ENCODE assay signal across 8 cellular contexts in genomic region chr16:88784074-88784855, GRCh38. TPM values are rescaled to one million over a fixed set of nuclear protein-coding genes. Genes with fewer than 3 reads are reported as not detected.
A peak's percentile ranks its signal among the peaks of the same experiment; 100 is the strongest.
DNase-seq lines count a peak whose midpoint lies in the region; ATAC-seq and TF ChIP-seq lines count a peak whose summit lies in the region.

No MANE protein-coding gene starts in this region.

- H4K20me1 ChIP-seq in hepatocyte (ENCODE audit: insufficient read depth, poor library complexity, severe bottlenecking): peaks cover 15% of the 10 kb centered on the region

- POLR2A ChIA-PET in BJ (lab: Charles Lee) (interaction anchor here (0.7 kb wide), 1 partner anchor 122 kb away, joined by 6 read pairs; no protein-coding TSS in a partner anchor), Panc1 (lab: Charles Lee) (no interaction called here)

- peaks cover 49% of the 10 kb centered on the region for H3K79me2 ChIP-seq in hepatocyte

- BruUV-seq in Panc1 (replicated peaks; lab: Mats Ljungman, UMichigan): no TSS peak

- no peaks in the 10 kb centered on the region for H3K27me3 ChIP-seq in BJ (ENCODE audit: control insufficient read depth, insufficient read depth, low read length)
- H3K27me3 ChIP-seq in Panc1 (ENCODE audit: control insufficient read depth, insufficient read depth, low read length): no peaks in the 10 kb centered on the region
- H3K27me3 ChIP-seq in hepatocyte: no peaks in the 10 kb centered on the region

- 13% methylated on average over 10 of the region's 74 CpGs for WGBS in hepatocyte (ENCODE audit: low lambda C conversion rate, missing lambda C conversion rate)

- peak overlapping the region; percentile 66 for H2AFZ ChIP-seq in hepatocyte

- intact Hi-C loops in Panc1 (cut with micrococcal nuclease; ENCODE audit: unreplicated experiment) (loop anchor here (10.0 kb wide), 1 partner anchor 49 kb away; no protein-coding TSS in a partner anchor), sciatic nerve (cut with DNase I) (loop anchor here (2.0 kb wide), 1 partner anchor 41 kb away; no protein-coding TSS in a partner anchor)

- no peaks in the 10 kb centered on the region for H3K9me2 ChIP-seq in hepatocyte (replicated peaks; ENCODE audit: insufficient read depth)

- H3K4me3 ChIP-seq in BJ (ENCODE audit: low read depth, low read length) (peak overlapping the region; percentile 62), Panc1 (ENCODE audit: low read depth in 2 of 2, low read length in 2 of 2) (peak overlapping the region; percentile 61 to 69), hepatocyte (peak overlapping the region; percentile 93)

- CTCF ChIA-PET in BJ (lab: Yijun Ruan, JAX) (interaction anchor here (0.6 to 8.2 kb wide), 11 partner anchors 9 to 1004 kb away, joined by 3 to 111 read pairs (median 5); no protein-coding TSS in a partner anchor), Panc1 (lab: Charles Lee) (interaction anchor here (0.5 to 0.9 kb wide), 3 partner anchors 9 to 25 kb away, joined by 3 to 4 read pairs (median 3); no protein-coding TSS in a partner anchor)

- H3K4me2 ChIP-seq in hepatocyte: peak overlapping the region; percentile 87

- no peak for DNase-seq in BJ (ENCODE audit: low read depth)
- no peak for DNase-seq in Panc1 (ENCODE audit: low read depth, low spot score)
- DNase-seq in hepatocyte (ENCODE audit: low spot score): peak; percentile 89
- DNase-seq in sciatic nerve (ENCODE audit: low spot score): peak; percentile 86
- no peak for DNase-seq in putamen (ENCODE audit: low spot score)
- DNase-seq in NCI-H1105 treated with DMSO at 0.1 percent for 48 hours (lab: John Stamatoyannopoulos, UW): no peak

- ATAC-seq in GM21619 (IDR thresholded peaks at IDR 0.05; ENCODE audit: unreplicated experiment) (peak; percentile 27), Panc1 (peak; percentile 46), sciatic nerve (peak; percentile 85)

- H3K9me3 ChIP-seq in Panc1 (ENCODE audit: control insufficient read depth, insufficient read depth, low read depth, low read length) (no peaks in the 10 kb centered on the region), hepatocyte (ENCODE audit: low read depth) (no peaks in the 10 kb centered on the region)

- H3K4me1 ChIP-seq in Panc1 (ENCODE audit: control insufficient read depth, insufficient read depth, low read length) (peaks cover 30% of the 10 kb centered on the region), hepatocyte (ENCODE audit: insufficient read depth) (peaks cover 42% of the 10 kb centered on the region)

- H3K27ac ChIP-seq in Panc1 (ENCODE audit: low read length) (peak overlapping the region; percentile 85), angular gyrus (ENCODE audit: low read depth, low read length) (peak overlapping the region; percentile 49), hepatocyte (peak overlapping the region; percentile 73)

- H3K36me3 ChIP-seq in BJ (ENCODE audit: control insufficient read depth, insufficient read depth, low read length): no peaks in the 10 kb centered on the region
- no peaks in the 10 kb centered on the region; the same call in 1 of the 2 replicates for H3K36me3 ChIP-seq in Panc1 (ENCODE audit: control insufficient read depth, insufficient read depth, low read length)
- no peaks in the 10 kb centered on the region for H3K36me3 ChIP-seq in hepatocyte (replicated peaks; ENCODE audit: insufficient read depth, low read depth)

- in situ Hi-C loops in Panc1 (cut with HindIII; ENCODE audit: low pct_unique_long_range_greater_than_20kb, low sequenced_read_pairs): no loop called here

- TF ChIP-seq CTCF in BJ (IDR thresholded peaks at IDR 0.05; ENCODE audit: insufficient read depth, low read depth, low read length) (peak; percentile 74), Panc1 (IDR thresholded peaks at IDR 0.05) (no peak; the same call in 1 of the 2 replicates), hepatocyte (IDR thresholded peaks at IDR 0.05; ENCODE audit: poor library complexity) (peak; percentile 50)

RNA-seq across cellular contexts. Expression of gene PIEZO1, which starts 0.8 kb away (rescaled TPM):
- polyA plus RNA-seq in BJ (2011; rRNA removed) (58.1 and 139 TPM in 2 replicates), hepatocyte (70.6 and 87.9 TPM in 2 replicates)
- 94.7 and 111 TPM in 2 replicates for polyA minus RNA-seq in BJ (2011; rRNA and poly(A)+ RNA removed)
- total RNA-seq in Panc1 (2021; ENCODE audit: unreplicated experiment) (175 TPM), hepatocyte (47.0 and 77.0 TPM in 2 replicates), sciatic nerve (111 TPM)
- polyA plus RNA-seq in Panc1 (2012; ENCODE audit: insufficient read length): 228 TPM

RNA-seq across cellular contexts. Expression of gene CDT1, which starts 19.3 kb away (rescaled TPM):
- polyA plus RNA-seq in BJ (2011; rRNA removed) (2.2 and 2.4 TPM in 2 replicates), hepatocyte (5.1 and 6.8 TPM in 2 replicates)
- polyA minus RNA-seq in BJ (2011; rRNA and poly(A)+ RNA removed): 4.2 and 4.3 TPM in 2 replicates
- total RNA-seq in Panc1 (2021; ENCODE audit: unreplicated experiment) (39.9 TPM), hepatocyte (5.2 and 6.9 TPM in 2 replicates), sciatic nerve (0.76 TPM)
- polyA plus RNA-seq in Panc1 (2012; ENCODE audit: insufficient read length): 25.1 TPM

RNA-seq across cellular contexts. Expression of gene APRT, which starts 27.5 kb away (rescaled TPM):
- polyA plus RNA-seq in BJ (2011; rRNA removed) (102 and 152 TPM in 2 replicates), hepatocyte (237 and 273 TPM in 2 replicates)
- polyA minus RNA-seq in BJ (2011; rRNA and poly(A)+ RNA removed): 19.5 and 41.9 TPM in 2 replicates
- total RNA-seq in Panc1 (2021; ENCODE audit: unreplicated experiment) (231 TPM), hepatocyte (101 and 119 TPM in 2 replicates), sciatic nerve (46.0 TPM)
- polyA plus RNA-seq in Panc1 (2012; ENCODE audit: insufficient read length): 326 TPM

Comparison
In these comparisons a context has a peak if more than half of its experiments do, and no peak if none do; other contexts are left out.
1. DNase-seq: peak in hepatocyte (single experiment) and sciatic nerve (single experiment); none in BJ (single experiment), Panc1 (single experiment), putamen (single experiment) and NCI-H1105 treated with DMSO at 0.1 percent for 48 hours (single experiment).
2. ATAC-seq: peak in every context shown above with its lines; median percentile 85 in sciatic nerve; 46 in Panc1; 27 in GM21619.
3. Peak in every context shown above with its lines, with median percentiles within 50 percentile points of each other: H3K4me3 ChIP-seq and H3K27ac ChIP-seq.